ENCODE assay signal across 1 cellular context in the genomic region with DNA sequence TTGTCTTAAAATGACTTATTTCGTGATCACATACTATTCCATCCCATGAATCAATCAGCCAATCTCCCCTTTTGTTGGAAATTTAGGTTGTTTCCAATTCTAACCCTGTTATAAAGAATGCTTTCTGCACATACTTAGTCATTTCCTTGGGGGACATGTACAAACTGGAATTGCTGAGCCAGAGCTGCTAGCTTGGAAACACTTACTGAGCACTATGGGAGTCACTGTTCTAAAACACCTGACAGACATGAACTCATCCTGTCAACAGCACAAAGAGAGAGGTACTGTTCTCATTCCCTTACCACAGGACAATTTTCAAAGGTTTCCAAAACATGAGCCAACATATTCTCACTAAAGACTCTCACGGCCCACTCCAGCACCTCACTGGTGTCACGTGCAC.
A peak's percentile ranks its signal among the peaks of the same experiment; 100 is the strongest.
TF ChIP-seq lines count a peak whose summit lies in the region.

No MANE protein-coding gene starts in this region.

TF ChIP-seq in K562, 482 proteins besides CTCF, POLR2A, EP300 and RAD21:
- no peak for TF ChIP-seq SP2 (IDR thresholded peaks at IDR 0.05; ENCODE audit: extremely low read depth, low read depth, low read length, poor library complexity, severe bottlenecking)
- peak; percentile 29 for TF ChIP-seq POLR2B (IDR thresholded peaks at IDR 0.05; ENCODE audit: low read depth, partially characterized antibody)
- TF ChIP-seq ZNF354B (CRISPR knock-in tag; IDR thresholded peaks at IDR 0.05): no peak
- TF ChIP-seq KHSRP (IDR thresholded peaks at IDR 0.05): no peak
